In the genomic region with DNA sequence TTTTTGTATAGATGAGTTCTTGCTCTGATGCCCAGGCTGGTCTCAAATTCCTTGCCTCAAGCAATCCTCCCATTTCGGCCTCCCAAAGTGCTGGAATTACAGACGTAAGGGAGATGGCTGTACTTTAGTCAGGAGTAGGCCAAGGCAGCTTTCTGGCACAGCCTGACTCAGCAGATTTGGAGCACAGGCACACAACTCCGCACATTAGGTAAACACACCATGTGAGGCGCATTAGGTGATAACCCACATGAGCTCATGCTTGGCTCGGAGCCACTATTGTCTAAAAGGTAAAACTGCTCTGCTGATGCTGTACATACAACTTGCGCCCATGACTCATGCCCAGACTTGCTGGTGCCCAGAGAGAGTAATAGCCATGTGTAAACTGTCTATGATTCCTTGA, we compare ENCODE assay signal across 18 cellular contexts.
A peak's percentile ranks its signal among the peaks of the same experiment; 100 is the strongest.
DNase-seq lines count a peak whose midpoint lies in the region; ATAC-seq, FAIRE-seq and TF ChIP-seq lines count a peak whose summit lies in the region.
"Had no signal": no experiment of that assay in that cellular context is flagged by ENCODE, and none has a peak within 500 bp of the region (broad histone marks: within the 10 kb centered on the region; RNA-seq: fewer than 3 reads in every experiment).

No MANE protein-coding gene starts in this region.

- no peaks in the 10 kb centered on the region for H3K9me3 ChIP-seq in pancreas
- H3K9me3 ChIP-seq: tibial nerve had no signal

- FAIRE-seq in bronchial epithelial cell (lab: Jason Lieb, UNC) (peak; percentile 98), pancreas (lab: Jason Lieb, UNC) (no peak)
- FAIRE-seq: D721Med had no signal

- H3K27ac ChIP-seq in pancreas, result no peak overlapping the region
- H3K27ac ChIP-seq: coronary artery, tibial nerve had no signal

- peak; percentile 80 for DNase-seq in DMS153 (lab: John Stamatoyannopoulos, UW)
- no peak for DNase-seq in DMS153 treated with DMSO at 0.1 percent for 48 hours (lab: John Stamatoyannopoulos, UW; ENCODE audit: unreplicated experiment)
- DNase-seq in NCI-H748 (lab: John Stamatoyannopoulos, UW; ENCODE audit: unreplicated experiment), result peak; percentile 100
- peak; percentile 99 for DNase-seq in bronchial epithelial cell (ENCODE audit: low read depth)
- DNase-seq in pancreas, result peak in 4 of 6 donors; percentile 56 to 74 (median 62)
- no peak for DNase-seq in stimulated activated naive CD4-positive, alpha-beta T cell (lab: John Stamatoyannopoulos, UW)
- no peak for DNase-seq in GM20000 (ENCODE audit: low spot score)
- no peak for DNase-seq in DMS79 treated with DMSO at 0.1 percent for 48 hours (lab: John Stamatoyannopoulos, UW)
- DNase-seq: 8988T, foreskin fibroblast, islet precursor cell, NCI-H1436, OCI-M1, T-helper 9 cell had no signal

- 50 to 56% methylated on average over 6 of the region's 6 CpGs for WGBS in pancreas, 2 donors

- H3K4me1 ChIP-seq in pancreas, result no peaks in the 10 kb centered on the region
- H3K4me1 ChIP-seq: tibial nerve had no signal

- TF ChIP-seq CTCF in bronchial epithelial cell (IDR thresholded peaks at IDR 0.05; ENCODE audit: insufficient read depth, low read length, severe bottlenecking), result no peak
- no peak for TF ChIP-seq CTCF in pancreas (IDR thresholded peaks at IDR 0.05)
- no peak for TF ChIP-seq CTCF in GM20000 (IDR thresholded peaks at IDR 0.05; ENCODE audit: extremely low read depth, missing control alignments)

- H3K36me3 ChIP-seq in bronchial epithelial cell (ENCODE audit: control insufficient read depth, insufficient read depth, low read length) (no peaks in the 10 kb centered on the region), pancreas (no peaks in the 10 kb centered on the region)
- H3K36me3 ChIP-seq: tibial nerve had no signal

- no peak overlapping the region for H3K4me3 ChIP-seq in bronchial epithelial cell (ENCODE audit: low read depth, low read length)
- no peak overlapping the region for H3K4me3 ChIP-seq in pancreas
- H3K4me3 ChIP-seq: coronary artery, GM23338, tibial nerve had no signal

- ATAC-seq in pancreas, result peak; percentile 80 to 86 (median 84)
- ATAC-seq: GM23338 had no signal

- intact Hi-C loops in pancreas (cut with DNase I), result no loop called here

- no peaks in the 10 kb centered on the region for H3K27me3 ChIP-seq in bronchial epithelial cell (ENCODE audit: control insufficient read depth, insufficient read depth, low read length)
- H3K27me3 ChIP-seq in pancreas, result no peaks in the 10 kb centered on the region
- H3K27me3 ChIP-seq: tibial nerve had no signal

Comparison
In these comparisons a context has a peak if more than half of its experiments do, and no peak if none do; other contexts are left out.
1. DNase-seq: peak in DMS153 (single experiment), NCI-H748 (single experiment), bronchial epithelial cell (single experiment) and pancreas (4 of 6); none in DMS153 treated with DMSO at 0.1 percent for 48 hours (single experiment), stimulated activated naive CD4-positive, alpha-beta T cell (0 of 6), GM20000 (single experiment) and DMS79 treated with DMSO at 0.1 percent for 48 hours (single experiment).